Comparison of ENCODE assay signal across 10 cellular contexts in genomic region chr3:108406063-108406660, GRCh38.
DNase-seq lines count a peak whose midpoint lies in the region; ATAC-seq and TF ChIP-seq lines count a peak whose summit lies in the region.
"Had no signal": no experiment of that assay in that cellular context is flagged by ENCODE, and none has a peak within 500 bp of the region (broad histone marks: within the 10 kb centered on the region; RNA-seq: fewer than 3 reads in every experiment).

No MANE protein-coding gene starts in this region.

- H3K36me3 Mint-ChIP-seq in MCF 10A (ENCODE audit: insufficient read depth, unreplicated experiment) = no peaks in the 10 kb centered on the region
- H3K36me3 Mint-ChIP-seq in stimulated activated memory B cell treated with anti-CD40 and anti-IgM and Interleukin-4, amounts not matched to agents 10 μg/mL and 1 μg/mL and 100 μg/mL, for 72 hours = no peaks in the 10 kb centered on the region
- H3K36me3 Mint-ChIP-seq in activated T-helper 1 cell treated with anti-CD3 and anti-CD28 coated beads, Interleukin-12 subunit alpha, Interleukin-12 subunit beta, Interleukin-2, Interleukin-4 antibody, amounts not matched to agents 30 ng/mL and 10 ng/mL and 1 ng/mL, durations not matched to agents 14 hours and 24 hours and 36 hours (ENCODE audit: low read depth) = no peaks in the 10 kb centered on the region

- CTCF ChIA-PET in MCF 10A (lab: Yijun Ruan, JAX) = interaction anchor here (0.7 to 2.5 kb wide), 6 partner anchors 10 to 467 kb away, joined by 3 to 29 read pairs (median 4); no protein-coding TSS in a partner anchor
- CTCF ChIA-PET in mammary epithelial cell (lab: Charles Lee; ENCODE audit: low non-redundant PET) = no interaction called here

- H3K4me3 ChIP-seq in mammary epithelial cell (replicated peaks in 1 of 3; ENCODE audit: insufficient read depth in 1 of 3, low read depth in 2 of 3, low read length in 3 of 3) (no peak overlapping the region), MM.1S (ENCODE audit: low read length) (no peak overlapping the region)

- 94% methylated on average over 3 of the region's 3 CpGs for WGBS in mammary epithelial cell (ENCODE audit: low coverage, missing lambda C conversion rate)

- intact Hi-C loops in MCF 10A (cut with micrococcal nuclease) = loop anchor here (1.0 to 2.0 kb wide), 3 partner anchors 253 to 651 kb away; no protein-coding TSS in a partner anchor
- intact Hi-C loops in mammary epithelial cell (cut with micrococcal nuclease) = loop anchor here (1.0 to 10.0 kb wide), 7 partner anchors 71 to 1169 kb away; partner anchors contain the start of gene IFT57
- intact Hi-C loops in activated T-helper 1 cell treated with anti-CD3 and anti-CD28 coated beads, Interleukin-12 subunit alpha, Interleukin-12 subunit beta, Interleukin-2, Interleukin-4 antibody, amounts not matched to agents 30 ng/mL and 10 ng/mL and 1 ng/mL, durations not matched to agents 14 hours and 24 hours and 36 hours (cut with micrococcal nuclease) = loop anchor here (1.0 to 10.0 kb wide), 4 partner anchors 184 to 731 kb away; partner anchors contain the start of gene IFT57

- H3K9me3 ChIP-seq in mammary epithelial cell (replicated peaks; ENCODE audit: insufficient read depth, low read length) (no peaks in the 10 kb centered on the region), MM.1S (replicated peaks; ENCODE audit: insufficient read depth, low read length) (no peaks in the 10 kb centered on the region)

- H2AFZ ChIP-seq in mammary epithelial cell (ENCODE audit: low read depth, low read length) = no peak overlapping the region
- no peak overlapping the region for H2AFZ ChIP-seq in MM.1S (ENCODE audit: low read length)

- H3K4me1 ChIP-seq in mammary epithelial cell (ENCODE audit: insufficient read depth, low read length) (no peaks in the 10 kb centered on the region), MM.1S (ENCODE audit: low read length) (no peaks in the 10 kb centered on the region)

- H4K20me1 ChIP-seq in mammary epithelial cell (ENCODE audit: insufficient read depth, low read length) (no peaks in the 10 kb centered on the region), MM.1S (ENCODE audit: insufficient read depth, low read length) (no peaks in the 10 kb centered on the region)

- dilution Hi-C loops in mammary epithelial cell (cut with HindIII; ENCODE audit: low sequenced_read_pairs) = no loop called here

- in situ Hi-C loops in mammary epithelial cell (cut with MboI; ENCODE audit: low sequenced_read_pairs in 2 of 2) = loop anchor here (10.0 to 25.0 kb wide), 3 partner anchors 251 to 469 kb away; no protein-coding TSS in a partner anchor

- H3K27ac Mint-ChIP-seq in MCF 10A (ENCODE audit: low read depth, unreplicated experiment) = no peak overlapping the region
- H3K27ac Mint-ChIP-seq in stimulated activated memory B cell treated with anti-CD40 and anti-IgM and Interleukin-4, amounts not matched to agents 10 μg/mL and 1 μg/mL and 100 μg/mL, for 72 hours = peak overlapping the region; percentile 77
- no peak overlapping the region for H3K27ac Mint-ChIP-seq in activated T-helper 1 cell treated with anti-CD3 and anti-CD28 coated beads, Interleukin-12 subunit alpha, Interleukin-12 subunit beta, Interleukin-2, Interleukin-4 antibody, amounts not matched to agents 30 ng/mL and 10 ng/mL and 1 ng/mL, durations not matched to agents 14 hours and 24 hours and 36 hours

- DNase-seq in MCF 10A (ENCODE audit: unreplicated experiment) (peak; percentile 3), mammary epithelial cell (no peak), SIG-M5 treated with dmso at 0.1 percent for 504 hours (lab: John Stamatoyannopoulos, UW; ENCODE audit: unreplicated experiment) (peak; percentile 78), MM.1S (no peak), C1 segment of cervical spinal cord (lab: John Stamatoyannopoulos, UW) (no peak)
- DNase-seq in activated T-helper 1 cell treated with anti-CD3 and anti-CD28 coated beads, Interleukin-12 subunit alpha, Interleukin-12 subunit beta, Interleukin-2, Interleukin-4 antibody, amounts not matched to agents 30 ng/mL and 10 ng/mL and 1 ng/mL, durations not matched to agents 14 hours and 24 hours and 36 hours (ENCODE audit: low spot score) = no peak
- DNase-seq: effector CD8-positive, alpha-beta T cell; SHP77 treated with DMSO at 0.1 percent for 48 hours had no signal

- H3K36me3 ChIP-seq in mammary epithelial cell (ENCODE audit: insufficient read depth, low read length) (no peaks in the 10 kb centered on the region), MM.1S (replicated peaks; ENCODE audit: insufficient read depth, low read length) (no peaks in the 10 kb centered on the region)

- no TSS peak for BruUV-seq in MCF 10A (replicated peaks; lab: Mats Ljungman, UMichigan)
- BruUV-seq in mammary epithelial cell (replicated peaks; lab: Mats Ljungman, UMichigan) = no TSS peak

- no peak overlapping the region for H3K9ac ChIP-seq in mammary epithelial cell (ENCODE audit: insufficient read depth, low read length)
- H3K9ac ChIP-seq in MM.1S (ENCODE audit: low read length) = no peak overlapping the region

- POLR2A ChIA-PET in MCF 10A (lab: Yijun Ruan, JAX) = interaction anchor here (1.1 kb wide), 1 partner anchor 184 kb away, joined by 3 read pairs; the partner anchor contains the start of gene DZIP3

- H3K9me2 ChIP-seq in MM.1S (replicated peaks; ENCODE audit: insufficient read depth, low read length) = no peaks in the 10 kb centered on the region

- peak; percentile 6 for ATAC-seq in HG03175 (IDR thresholded peaks at IDR 0.05; ENCODE audit: unreplicated experiment)
- ATAC-seq in stimulated activated memory B cell treated with anti-CD40 and anti-IgM and Interleukin-4, amounts not matched to agents 10 μg/mL and 1 μg/mL and 100 μg/mL, for 72 hours = no peak

- H3K79me2 ChIP-seq in mammary epithelial cell (ENCODE audit: insufficient read depth, low read length) (no peaks in the 10 kb centered on the region), MM.1S (ENCODE audit: low read length) (no peaks in the 10 kb centered on the region)

- peaks cover 5% of the 10 kb centered on the region for H3K4me1 Mint-ChIP-seq in MCF 10A (ENCODE audit: insufficient read depth, unreplicated experiment)
- H3K4me1 Mint-ChIP-seq in stimulated activated memory B cell treated with anti-CD40 and anti-IgM and Interleukin-4, amounts not matched to agents 10 μg/mL and 1 μg/mL and 100 μg/mL, for 72 hours = peaks cover 19% of the 10 kb centered on the region
- peaks cover 11% of the 10 kb centered on the region for H3K4me1 Mint-ChIP-seq in activated T-helper 1 cell treated with anti-CD3 and anti-CD28 coated beads, Interleukin-12 subunit alpha, Interleukin-12 subunit beta, Interleukin-2, Interleukin-4 antibody, amounts not matched to agents 30 ng/mL and 10 ng/mL and 1 ng/mL, durations not matched to agents 14 hours and 24 hours and 36 hours (ENCODE audit: low read depth)

- H3K4me2 ChIP-seq in mammary epithelial cell (ENCODE audit: insufficient read depth, low read depth, low read length) = no peak overlapping the region
- no peak overlapping the region for H3K4me2 ChIP-seq in MM.1S (ENCODE audit: low read depth, low read length)

- H3K27ac ChIP-seq in mammary epithelial cell (ENCODE audit: insufficient read depth, low read depth, low read length) = no peak overlapping the region
- H3K27ac ChIP-seq in MM.1S (ENCODE audit: low read length) = no peak overlapping the region

- no peaks in the 10 kb centered on the region for H3K27me3 Mint-ChIP-seq in MCF 10A (ENCODE audit: insufficient read depth, unreplicated experiment)
- H3K27me3 Mint-ChIP-seq in stimulated activated memory B cell treated with anti-CD40 and anti-IgM and Interleukin-4, amounts not matched to agents 10 μg/mL and 1 μg/mL and 100 μg/mL, for 72 hours = no peaks in the 10 kb centered on the region
- H3K27me3 Mint-ChIP-seq in activated T-helper 1 cell treated with anti-CD3 and anti-CD28 coated beads, Interleukin-12 subunit alpha, Interleukin-12 subunit beta, Interleukin-2, Interleukin-4 antibody, amounts not matched to agents 30 ng/mL and 10 ng/mL and 1 ng/mL, durations not matched to agents 14 hours and 24 hours and 36 hours (ENCODE audit: insufficient read depth) = no peaks in the 10 kb centered on the region

- no peaks in the 10 kb centered on the region for H3K9me3 Mint-ChIP-seq in MCF 10A (ENCODE audit: unreplicated experiment)
- H3K9me3 Mint-ChIP-seq in stimulated activated memory B cell treated with anti-CD40 and anti-IgM and Interleukin-4, amounts not matched to agents 10 μg/mL and 1 μg/mL and 100 μg/mL, for 72 hours = no peaks in the 10 kb centered on the region
- no peaks in the 10 kb centered on the region for H3K9me3 Mint-ChIP-seq in activated T-helper 1 cell treated with anti-CD3 and anti-CD28 coated beads, Interleukin-12 subunit alpha, Interleukin-12 subunit beta, Interleukin-2, Interleukin-4 antibody, amounts not matched to agents 30 ng/mL and 10 ng/mL and 1 ng/mL, durations not matched to agents 14 hours and 24 hours and 36 hours

- TF ChIP-seq CTCF in MCF 10A (IDR thresholded peaks at IDR 0.05; ENCODE audit: unreplicated experiment) = no peak
- no peak for TF ChIP-seq CTCF in mammary epithelial cell (conservative IDR thresholded peaks at IDR 0.05 in 1 of 2, IDR thresholded peaks at IDR 0.05 in 1 of 2; ENCODE audit: extremely low read depth in 1 of 2, insufficient read depth in 1 of 2, low read depth in 1 of 2, low read length in 2 of 2)
- no peak for TF ChIP-seq CTCF in MM.1S (IDR thresholded peaks at IDR 0.05; ENCODE audit: low read length)

- no peak overlapping the region for H3K4me3 Mint-ChIP-seq in MCF 10A (ENCODE audit: unreplicated experiment)
- H3K4me3 Mint-ChIP-seq in stimulated activated memory B cell treated with anti-CD40 and anti-IgM and Interleukin-4, amounts not matched to agents 10 μg/mL and 1 μg/mL and 100 μg/mL, for 72 hours = no peak overlapping the region
- H3K4me3 Mint-ChIP-seq in activated T-helper 1 cell treated with anti-CD3 and anti-CD28 coated beads, Interleukin-12 subunit alpha, Interleukin-12 subunit beta, Interleukin-2, Interleukin-4 antibody, amounts not matched to agents 30 ng/mL and 10 ng/mL and 1 ng/mL, durations not matched to agents 14 hours and 24 hours and 36 hours = no peak overlapping the region

- H3K27me3 ChIP-seq in mammary epithelial cell (ENCODE audit: insufficient read depth, low read length) (no peaks in the 10 kb centered on the region), MM.1S (replicated peaks; ENCODE audit: insufficient read depth, low read length) (no peaks in the 10 kb centered on the region)

- no peaks in the 10 kb centered on the region for H3F3A ChIP-seq in MM.1S (ENCODE audit: insufficient read depth, low read length)

Comparison
In these comparisons a context has a peak if more than half of its experiments do, and no peak if none do; other contexts are left out.
1. DNase-seq: peak in MCF 10A (single experiment) and SIG-M5 treated with dmso at 0.1 percent for 504 hours (single experiment); none in mammary epithelial cell (single experiment), MM.1S (single experiment), activated T-helper 1 cell treated with anti-CD3 and anti-CD28 coated beads, Interleukin-12 subunit alpha, Interleukin-12 subunit beta, Interleukin-2, Interleukin-4 antibody, amounts not matched to agents 30 ng/mL and 10 ng/mL and 1 ng/mL, durations not matched to agents 14 hours and 24 hours and 36 hours (single experiment) and C1 segment of cervical spinal cord (0 of 14).